7 cellular contexts compared by ENCODE assay signal in the genomic region with DNA sequence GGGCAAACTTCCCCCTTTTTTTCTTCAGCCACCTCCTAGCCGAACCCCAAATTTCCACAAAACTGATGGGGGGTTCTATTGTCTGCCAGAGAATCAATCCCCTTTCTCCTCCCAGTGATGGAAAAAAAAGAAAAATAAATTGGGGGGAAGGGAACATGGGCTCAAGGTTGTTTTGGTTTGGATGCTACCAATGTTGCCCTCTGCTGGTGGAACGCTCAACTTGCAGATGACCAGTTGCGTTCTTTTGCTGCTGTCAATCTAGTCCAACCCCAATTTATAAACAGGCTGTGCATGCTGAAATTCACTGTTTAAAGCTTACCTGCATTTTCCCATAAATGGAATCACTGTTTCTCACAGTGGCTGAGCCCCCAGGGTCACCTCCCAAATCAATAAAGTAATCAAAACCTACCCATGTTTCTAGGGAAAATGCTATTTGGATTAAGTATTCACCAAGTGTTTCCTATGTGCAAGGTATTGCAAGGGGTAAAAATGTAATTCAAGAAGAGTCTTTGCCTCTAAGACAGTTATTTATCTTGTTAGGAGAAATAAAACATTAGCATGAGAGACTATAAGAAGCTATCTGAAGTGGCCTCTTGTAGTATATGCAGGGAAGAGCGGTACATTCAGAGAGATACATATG.
DNase-seq lines count a peak whose midpoint lies in the region; ATAC-seq and TF ChIP-seq lines count a peak whose summit lies in the region.

No MANE protein-coding gene starts in this region.

- no peak overlapping the region for H3K4me3 ChIP-seq in H7 (ENCODE audit: insufficient read depth, low read depth, low read length)
- H3K4me3 ChIP-seq in OCI-LY3 (ENCODE audit: low read length), result no peak overlapping the region
- no peak overlapping the region for H3K4me3 ChIP-seq in astrocyte of the spinal cord (ENCODE audit: low read depth, low read length)
- no peak overlapping the region for H3K4me3 ChIP-seq in tibial nerve

- H3K27ac ChIP-seq in OCI-LY3 (ENCODE audit: low read length), result no peak overlapping the region
- H3K27ac ChIP-seq in tibial nerve, result no peak overlapping the region

- H3K4me1 ChIP-seq in OCI-LY3 (ENCODE audit: low read length) (peaks cover 64% of the 10 kb centered on the region), tibial nerve (peaks cover 0 to 3% (median 0%) of the 10 kb centered on the region in 4 donors)

- no peak overlapping the region for H2AFZ ChIP-seq in OCI-LY3 (ENCODE audit: low read depth, low read length)

- WGBS in tibial nerve, 2 donors, result 35 to 36% methylated on average over 4 of the region's 4 CpGs

- H4K20me1 ChIP-seq in OCI-LY3 (ENCODE audit: insufficient read depth, low read length), result no peaks in the 10 kb centered on the region

- TF ChIP-seq EP300 in tibial nerve (IDR thresholded peaks at IDR 0.05), result no peak

- no peaks in the 10 kb centered on the region for H3K27me3 ChIP-seq in H7 (ENCODE audit: control insufficient read depth, insufficient read depth, low read length)
- no peaks in the 10 kb centered on the region for H3K27me3 ChIP-seq in OCI-LY3 (ENCODE audit: low read depth, low read length)
- H3K27me3 ChIP-seq in tibial nerve, result peaks cover 0 to 29% of the 10 kb centered on the region in 2 donors

- DNase-seq in DMS114 treated with DMSO at 0.1 percent for 48 hours (lab: John Stamatoyannopoulos, UW; ENCODE audit: unreplicated experiment) (peak; percentile 27), H7 (peak; percentile 46), astrocyte of the spinal cord (ENCODE audit: low read depth, low spot score) (peak; percentile 37), kidney glomerular epithelial cell (lab: John Stamatoyannopoulos, UW) (peak; percentile 17), tibial nerve (ENCODE audit: low spot score in 2 of 2) (peak in 1 of 2 donors; percentile 16)

- no peak for ATAC-seq in HG03521 (IDR thresholded peaks at IDR 0.05; ENCODE audit: unreplicated experiment)

- peak overlapping the region; percentile 20 for H3K4me2 ChIP-seq in OCI-LY3 (ENCODE audit: low read length)

- TF ChIP-seq POLR2A in tibial nerve (IDR thresholded peaks at IDR 0.05), result no peak

- no peaks in the 10 kb centered on the region for H3K79me2 ChIP-seq in OCI-LY3 (ENCODE audit: low read length)

- TF ChIP-seq CTCF in OCI-LY3 (IDR thresholded peaks at IDR 0.05; ENCODE audit: low read depth, low read length) (peak; percentile 74), astrocyte of the spinal cord (IDR thresholded peaks at IDR 0.05; ENCODE audit: low read depth, low read length) (peak; percentile 80), tibial nerve (IDR thresholded peaks at IDR 0.05) (peak; percentile 43 to 74 (median 53))

- no peak overlapping the region for H3K9ac ChIP-seq in OCI-LY3 (ENCODE audit: low read length)

- H3K36me3 ChIP-seq in H7 (replicated peaks; ENCODE audit: control insufficient read depth, insufficient read depth, low read length), result no peaks in the 10 kb centered on the region
- H3K36me3 ChIP-seq in OCI-LY3 (replicated peaks; ENCODE audit: low read depth, low read length), result no peaks in the 10 kb centered on the region
- no peaks in the 10 kb centered on the region for H3K36me3 ChIP-seq in tibial nerve

- H3K9me3 ChIP-seq in OCI-LY3 (ENCODE audit: insufficient read depth, low read length), result no peaks in the 10 kb centered on the region
- H3K9me3 ChIP-seq in tibial nerve, result no peaks in the 10 kb centered on the region

- in situ Hi-C loops in astrocyte of the spinal cord (cut with HindIII; ENCODE audit: low sequenced_read_pairs), result no loop called here
